In the genomic region with DNA sequence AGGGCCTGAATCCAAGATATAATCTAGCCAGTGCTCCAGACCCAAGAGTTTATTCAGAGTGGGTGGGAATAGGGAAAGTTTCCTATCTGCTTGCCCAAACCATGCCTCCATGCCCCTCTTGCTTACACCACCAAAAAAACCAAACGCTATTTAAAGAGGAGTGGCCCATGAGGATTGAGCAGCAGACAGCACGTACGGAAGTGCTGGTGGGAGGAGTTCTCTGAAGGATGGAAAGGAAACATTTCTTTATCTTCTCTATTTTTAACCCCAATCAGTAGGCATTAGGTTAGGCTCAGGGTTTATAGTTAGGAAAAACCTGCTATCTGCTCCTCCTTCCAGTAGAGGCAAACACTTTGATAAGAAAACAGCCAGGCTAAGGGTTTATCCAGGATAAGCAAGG, we compare ENCODE assay signal across 25 cellular contexts.
"Had no signal": no experiment of that assay in that cellular context is flagged by ENCODE, and none has a peak within 500 bp of the region (broad histone marks: within the 10 kb centered on the region; RNA-seq: fewer than 3 reads in every experiment).

No MANE protein-coding gene starts in this region.

- H3K4me1 Mint-ChIP-seq: memory B cell; stimulated activated memory B cell treated with anti-CD40 and anti-IgM and Interleukin-4, amounts not matched to agents 10 μg/mL and 1 μg/mL and 100 μg/mL, for 72 hours; stimulated activated naive CD8-positive, alpha-beta T cell treated with anti-CD3 and anti-CD28 coated beads, Interleukin-15, amount 100 ng/mL, for 72 hours had no signal

- H3K9me3 Mint-ChIP-seq: memory B cell; natural killer cell treated with Interleukin-12 subunit alpha and Interleukin-12 subunit beta and Interleukin-15 and Interleukin-18, amount 100 ng/mL, for 72 hours; neural progenitor cell; stimulated activated memory B cell treated with anti-CD40 and anti-IgM and Interleukin-4, amounts not matched to agents 10 μg/mL and 1 μg/mL and 100 μg/mL, for 72 hours; stimulated activated naive CD8-positive, alpha-beta T cell treated with anti-CD3 and anti-CD28 coated beads, Interleukin-15, amount 100 ng/mL, for 72 hours had no signal

- H3K36me3 Mint-ChIP-seq: natural killer cell treated with Interleukin-12 subunit alpha and Interleukin-12 subunit beta and Interleukin-15 and Interleukin-18, amount 100 ng/mL, for 72 hours had no signal

- H3K27me3 ChIP-seq: colonic mucosa, neural progenitor cell, spleen, testis, transverse colon had no signal

- H3K4me3 ChIP-seq: colonic mucosa, lower lobe of right lung, neural progenitor cell, psoas muscle, spleen, testis, transverse colon had no signal

- H3K4me1 ChIP-seq: colonic mucosa, lower lobe of right lung, parathyroid adenoma, psoas muscle, spleen had no signal

- H3K27ac Mint-ChIP-seq: memory B cell; natural killer cell treated with Interleukin-12 subunit alpha and Interleukin-12 subunit beta and Interleukin-15 and Interleukin-18, amount 100 ng/mL, for 72 hours; neural progenitor cell; stimulated activated memory B cell treated with anti-CD40 and anti-IgM and Interleukin-4, amounts not matched to agents 10 μg/mL and 1 μg/mL and 100 μg/mL, for 72 hours; stimulated activated naive CD8-positive, alpha-beta T cell treated with anti-CD3 and anti-CD28 coated beads, Interleukin-15, amount 100 ng/mL, for 72 hours had no signal

- DNase-seq: cerebellar nuclear complex; colonic mucosa; effector CD4-positive, alpha-beta T cell; foreskin melanocyte; head of caudate nucleus; hypothalamus; kidney glomerular epithelial cell; lower lobe of right lung; midbrain; nucleus accumbens; psoas muscle; retina; spleen; stimulated activated CD4-positive, alpha-beta T cell treated with anti-CD3 and anti-CD28 coated beads, Interleukin-15, amount 100 ng/mL, for 24 hours; stimulated activated CD4-positive, alpha-beta T cell treated with anti-CD3 and anti-CD28 coated beads, Interleukin-1b, Interleukin-23, amount 100 ng/mL, for 48 hours; stimulated activated CD4-positive, alpha-beta T cell treated with anti-CD3 and anti-CD28 coated beads, Interleukin-4, amount 100 ng/mL, for 24 hours; stimulated activated naive CD8-positive, alpha-beta T cell treated with anti-CD3 and anti-CD28 coated beads, Interleukin-15, amount 100 ng/mL, for 72 hours; testis; transverse colon had no signal

- H3K9me3 ChIP-seq: colonic mucosa, lower lobe of right lung, psoas muscle, spleen, testis, transverse colon had no signal

- H3K36me3 ChIP-seq: colonic mucosa, neural progenitor cell had no signal

- ATAC-seq: lower lobe of right lung; natural killer cell treated with Interleukin-12 subunit alpha and Interleukin-12 subunit beta and Interleukin-15 and Interleukin-18, amount 100 ng/mL, for 72 hours; psoas muscle; sciatic nerve; stimulated activated memory B cell treated with anti-CD40 and anti-IgM and Interleukin-4, amounts not matched to agents 10 μg/mL and 1 μg/mL and 100 μg/mL, for 72 hours; stimulated activated naive CD8-positive, alpha-beta T cell treated with anti-CD3 and anti-CD28 coated beads, Interleukin-15, amount 100 ng/mL, for 72 hours had no signal

- H3K27ac ChIP-seq: colonic mucosa, lower lobe of right lung, neural progenitor cell, parathyroid adenoma, psoas muscle, spleen, testis, transverse colon had no signal

- H3K27me3 Mint-ChIP-seq: memory B cell; natural killer cell treated with Interleukin-12 subunit alpha and Interleukin-12 subunit beta and Interleukin-15 and Interleukin-18, amount 100 ng/mL, for 72 hours; stimulated activated memory B cell treated with anti-CD40 and anti-IgM and Interleukin-4, amounts not matched to agents 10 μg/mL and 1 μg/mL and 100 μg/mL, for 72 hours had no signal

- H3K4me3 Mint-ChIP-seq: memory B cell; natural killer cell treated with Interleukin-12 subunit alpha and Interleukin-12 subunit beta and Interleukin-15 and Interleukin-18, amount 100 ng/mL, for 72 hours; neural progenitor cell; stimulated activated memory B cell treated with anti-CD40 and anti-IgM and Interleukin-4, amounts not matched to agents 10 μg/mL and 1 μg/mL and 100 μg/mL, for 72 hours; stimulated activated naive CD8-positive, alpha-beta T cell treated with anti-CD3 and anti-CD28 coated beads, Interleukin-15, amount 100 ng/mL, for 72 hours had no signal
